In the genomic region with DNA sequence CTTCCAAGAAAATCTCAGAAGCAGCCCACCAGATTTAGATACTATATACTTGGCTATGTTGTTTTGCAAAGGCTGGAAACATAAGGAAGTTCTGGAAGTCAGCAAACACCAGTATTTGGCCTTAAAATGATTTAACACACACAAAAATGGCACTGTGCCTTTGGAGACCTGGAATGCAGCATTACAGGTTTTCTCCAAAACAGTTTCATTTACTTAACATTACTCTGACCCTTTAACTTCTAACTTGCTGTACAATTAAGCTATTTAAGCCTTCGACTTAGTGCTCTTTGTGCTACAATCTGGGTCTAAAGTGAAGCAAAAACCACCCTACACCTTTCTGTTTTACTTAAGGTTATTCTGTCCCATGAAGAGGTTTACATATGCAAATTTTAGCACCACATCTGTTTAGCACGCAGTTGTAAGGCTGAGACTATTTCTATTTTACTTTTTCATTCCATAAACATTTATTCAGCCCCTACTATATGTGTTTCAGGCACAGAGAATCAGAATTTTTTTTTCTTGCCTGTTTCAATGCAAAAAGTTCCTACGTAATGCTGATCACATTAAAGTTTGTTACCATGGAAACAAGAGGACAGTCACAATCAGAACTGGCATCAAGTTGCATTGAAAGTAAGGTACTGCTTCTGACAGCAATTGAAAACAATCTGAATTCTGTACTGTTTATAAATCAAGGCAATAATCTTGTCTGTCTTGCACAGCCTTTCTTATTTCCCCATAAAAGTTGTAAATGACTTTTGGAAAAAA, we compare ENCODE assay signal across 9 cellular contexts.
DNase-seq lines count a peak whose midpoint lies in the region; ATAC-seq, FAIRE-seq and TF ChIP-seq lines count a peak whose summit lies in the region.
"Had no signal": no experiment of that assay in that cellular context is flagged by ENCODE, and none has a peak within 500 bp of the region (broad histone marks: within the 10 kb centered on the region; RNA-seq: fewer than 3 reads in every experiment).

No MANE protein-coding gene starts in this region.

- intact Hi-C loops in Caco-2 (cut with micrococcal nuclease; ENCODE audit: unreplicated experiment): loop anchor here (1.0 to 2.0 kb wide), 8 partner anchors 12 to 222 kb away; partner anchors contain the start of gene MAML2

- ATAC-seq in T-helper 17 cell (peak; percentile 90), GM18505 (IDR thresholded peaks at IDR 0.05; ENCODE audit: unreplicated experiment) (no peak)

- no peak overlapping the region for H2BK20ac ChIP-seq in H9 (ENCODE audit: low read depth, low read length, poor library complexity, severe bottlenecking)

- H3K27me3 ChIP-seq in Caco-2 (replicated peaks; ENCODE audit: control insufficient read depth, insufficient read depth, low read length) (no peaks in the 10 kb centered on the region), H9 (ENCODE audit: insufficient read depth, low read length) (no peaks in the 10 kb centered on the region), keratinocyte (ENCODE audit: control insufficient read depth, extremely low read depth, insufficient read depth, low read length) (no peaks in the 10 kb centered on the region)

- no peaks in the 10 kb centered on the region for H3K27me3 Mint-ChIP-seq in Caco-2 (ENCODE audit: insufficient read depth, unreplicated experiment)
- H3K27me3 Mint-ChIP-seq in H9 (ENCODE audit: low read depth): no peaks in the 10 kb centered on the region
- no peaks in the 10 kb centered on the region for H3K27me3 Mint-ChIP-seq in T-helper 17 cell

- no peak overlapping the region for H2BK15ac ChIP-seq in H9 (ENCODE audit: low read depth, low read length)

- H3K56ac ChIP-seq in H9 (ENCODE audit: insufficient read length, low read depth, low read length): no peak overlapping the region

- no peak overlapping the region for H3K9ac ChIP-seq in H9 (ENCODE audit: extremely low read depth, insufficient read length, low read length)
- H3K9ac ChIP-seq in keratinocyte (ENCODE audit: control insufficient read depth, extremely low read depth, insufficient read depth, low read length): no peak overlapping the region

- no peak for TF ChIP-seq CTCF in Caco-2 (IDR thresholded peaks at IDR 0.05; ENCODE audit: insufficient read depth in 1 of 2, low read depth in 1 of 2, low read length in 1 of 2, severe bottlenecking in 1 of 2, unreplicated experiment in 1 of 2)
- TF ChIP-seq CTCF in H9 (conservative IDR thresholded peaks at IDR 0.05): no peak
- no peak for TF ChIP-seq CTCF in keratinocyte (optimal IDR thresholded peaks at IDR 0.05 in 1 of 3, IDR thresholded peaks at IDR 0.05 in 1 of 3, conservative IDR thresholded peaks at IDR 0.05 in 1 of 3; ENCODE audit: extremely low read depth in 1 of 3, insufficient read depth in 2 of 3, low read length in 3 of 3)

- H3K4me3 ChIP-seq in Caco-2 (ENCODE audit: low read depth, low read length): peak overlapping the region; percentile 4; the same call in 1 of the 2 replicates
- H3K4me3 ChIP-seq in keratinocyte (ENCODE audit: control insufficient read depth in 2 of 3, extremely low read depth in 1 of 3, insufficient read depth in 2 of 3, low read depth in 1 of 3, low read length in 3 of 3): no peak overlapping the region

- FAIRE-seq in keratinocyte (lab: Jason Lieb, UNC): peak; percentile 51

- H3K27ac Mint-ChIP-seq in Caco-2 (ENCODE audit: unreplicated experiment): peak overlapping the region; percentile 96
- H3K27ac Mint-ChIP-seq in H9: peak overlapping the region; percentile 13 to 90 (median 69); a peak in 6 of 7 replicates
- peak overlapping the region; percentile 92 for H3K27ac Mint-ChIP-seq in T-helper 17 cell

- no peaks in the 10 kb centered on the region for H3K36me3 ChIP-seq in Caco-2 (ENCODE audit: control insufficient read depth, insufficient read depth, low read length)
- H3K36me3 ChIP-seq in keratinocyte (ENCODE audit: control insufficient read depth in 2 of 2, extremely low read depth in 1 of 2, insufficient read depth in 2 of 2, low read length in 2 of 2): no peaks in the 10 kb centered on the region

- H3K4me1 ChIP-seq in Caco-2 (peaks cover 46% of the 10 kb centered on the region), H9 (ENCODE audit: insufficient read depth, low read length) (0 out of 2 replicates have a peak, but pooled peaks cover 3% of the 10 kb centered on the region), keratinocyte (ENCODE audit: control insufficient read depth, extremely low read depth, insufficient read depth, low read length) (peaks cover 18% of the 10 kb centered on the region)

- H4K8ac ChIP-seq in H9 (replicated peaks; ENCODE audit: insufficient read length, low read depth, low read length): no peak overlapping the region

- H3K4ac ChIP-seq in H9 (ENCODE audit: low read depth, low read length): no peak overlapping the region; the same call in 1 of the 2 replicates

- dilution Hi-C loops in keratinocyte (cut with MboI; ENCODE audit: extremely low pct_ligation_motif_present, low sequenced_read_pairs): no loop called here

- H3K14ac ChIP-seq in H9 (ENCODE audit: insufficient read depth, low read length): no peak overlapping the region

- H3K9me1 ChIP-seq in keratinocyte (ENCODE audit: control insufficient read depth, extremely low read depth, insufficient read depth, low read length): no peaks in the 10 kb centered on the region

- peak in 1 of 2 experiments; percentile 77 for DNase-seq in Caco-2
- DNase-seq in H9: no peak
- DNase-seq in T-helper 17 cell: no peak
- DNase-seq in keratinocyte (ENCODE audit: low read depth, low spot score): no peak
- no peak for DNase-seq in SKM-1 treated with dmso at 0.1 percent for 144 hours (lab: John Stamatoyannopoulos, UW; ENCODE audit: unreplicated experiment)
- no peak for DNase-seq in NCI-H1436 (lab: John Stamatoyannopoulos, UW)
- DNase-seq in NCI-H1417 (lab: John Stamatoyannopoulos, UW): no peak
- DNase-seq: NCI-H2029 treated with DMSO at 0.1 percent for 48 hours had no signal

- H4K20me1 ChIP-seq in H9 (ENCODE audit: control insufficient read depth, insufficient read depth, insufficient read length): no peaks in the 10 kb centered on the region
- H4K20me1 ChIP-seq in keratinocyte (ENCODE audit: control insufficient read depth, extremely low read depth, insufficient read depth, low read length): no peaks in the 10 kb centered on the region

- H3K9me3 ChIP-seq in Caco-2: peaks cover 10% of the 10 kb centered on the region; the same call in 1 of the 2 replicates
- H3K9me3 ChIP-seq in H9 (ENCODE audit: control insufficient read depth, low read depth, low read length): no peaks in the 10 kb centered on the region
- peaks cover 5% of the 10 kb centered on the region for H3K9me3 ChIP-seq in T-helper 17 cell (ENCODE audit: control insufficient read depth, low read length, poor library complexity, severe bottlenecking)
- H3K9me3 ChIP-seq in keratinocyte (ENCODE audit: control insufficient read depth, low read depth, low read length): no peaks in the 10 kb centered on the region

- H3T11ph ChIP-seq in H9 (ENCODE audit: low read length): no peak overlapping the region

- H3K79me1 ChIP-seq in H9 (ENCODE audit: insufficient read depth, low read depth, low read length, poor library complexity, severe bottlenecking): no peaks in the 10 kb centered on the region

- no peaks in the 10 kb centered on the region for H3K23me2 ChIP-seq in H9 (ENCODE audit: insufficient read length, low read depth, low read length, poor library complexity, severe bottlenecking)

- WGBS in H9 (ENCODE audit: extremely low coverage, insufficient read length, low lambda C conversion rate): no CpG with 5 or more reads among the region's 3 CpGs

- no peak for TF ChIP-seq POLR2A in GM18505 (IDR thresholded peaks at IDR 0.05; ENCODE audit: borderline replicate concordance, extremely low read depth, insufficient read depth, insufficient read length)

- no peak overlapping the region for H2AFZ ChIP-seq in H9 (ENCODE audit: low read length)
- no peak overlapping the region for H2AFZ ChIP-seq in keratinocyte (ENCODE audit: control insufficient read depth, low read length)

- no peak overlapping the region for H4K91ac ChIP-seq in H9 (ENCODE audit: insufficient read length, low read depth, low read length)

- H3K27ac ChIP-seq in H9 (ENCODE audit: insufficient read length, low read depth, low read length): peak overlapping the region; percentile 26
- peak overlapping the region; percentile 17 for H3K27ac ChIP-seq in keratinocyte (ENCODE audit: control insufficient read depth, insufficient read depth, low read length)

- POLR2A ChIA-PET in Caco-2 (lab: Charles Lee): interaction anchor here (0.5 to 0.6 kb wide), 2 partner anchors 15 to 482 kb away, joined by 3 read pairs; partner anchors contain the start of gene CEP57

- H3K18ac ChIP-seq in H9 (ENCODE audit: insufficient read length, low read depth, low read length): peak overlapping the region; percentile 41

- CTCF ChIA-PET in Caco-2 (lab: Charles Lee): interaction anchor here (1.0 to 1.4 kb wide), 2 partner anchors 70 to 423 kb away, joined by 4 to 10 read pairs; partner anchors contain the start of gene MAML2

- H3K4me2 ChIP-seq in H9 (ENCODE audit: insufficient read depth, insufficient read length, low read length) (no peak overlapping the region), keratinocyte (ENCODE audit: control insufficient read depth, extremely low read depth, insufficient read depth, low read depth, low read length) (peak overlapping the region; percentile 58)

- BruUV-seq in Caco-2 (replicated peaks; lab: Mats Ljungman, UMichigan): no TSS peak

- H2BK5ac ChIP-seq in H9 (ENCODE audit: insufficient read length, low read length): no peak overlapping the region

- peaks cover 31% of the 10 kb centered on the region for H3K9me3 Mint-ChIP-seq in Caco-2 (ENCODE audit: unreplicated experiment)
- peaks cover 3 to 7% of the 10 kb centered on the region in 2 experiments; a peak in 4 of 5 replicates for H3K9me3 Mint-ChIP-seq in H9

- peak overlapping the region; percentile 50 for H2BK120ac ChIP-seq in H9 (ENCODE audit: low read depth, low read length, poor library complexity, severe bottlenecking)

- H3K23ac ChIP-seq in H9 (ENCODE audit: insufficient read length, low read depth, low read length): no peak overlapping the region

- H3K79me2 ChIP-seq in H9 (ENCODE audit: insufficient read depth, low read length) (no peaks in the 10 kb centered on the region), keratinocyte (ENCODE audit: control insufficient read depth, insufficient read depth, low read length) (no peaks in the 10 kb centered on the region)

- peaks cover 37% of the 10 kb centered on the region for H3K4me1 Mint-ChIP-seq in Caco-2 (ENCODE audit: low read depth, unreplicated experiment)
- peaks cover 11 to 12% of the 10 kb centered on the region in 2 experiments for H3K4me1 Mint-ChIP-seq in H9
- peaks cover 17% of the 10 kb centered on the region for H3K4me1 Mint-ChIP-seq in T-helper 17 cell

- H3K36me3 Mint-ChIP-seq in Caco-2 (ENCODE audit: insufficient read depth, unreplicated experiment): peaks cover 26% of the 10 kb centered on the region
- peaks cover 7 to 18% (median 7%) of the 10 kb centered on the region in 3 experiments; a peak in 6 of 7 replicates for H3K36me3 Mint-ChIP-seq in H9 (ENCODE audit: insufficient read depth in 1 of 3, low read depth in 3 of 3)
- no peaks in the 10 kb centered on the region for H3K36me3 Mint-ChIP-seq in T-helper 17 cell (ENCODE audit: low read depth)

- no peak overlapping the region for H2BK12ac ChIP-seq in H9 (ENCODE audit: insufficient read length, low read depth, low read length)

- H2AK5ac ChIP-seq in H9 (ENCODE audit: insufficient read length, low read length): no peak overlapping the region

- no peak overlapping the region for H4K5ac ChIP-seq in H9 (ENCODE audit: insufficient read length, low read depth, low read length)

- H3K4me3 Mint-ChIP-seq in Caco-2 (ENCODE audit: unreplicated experiment): peak overlapping the region; percentile 70
- H3K4me3 Mint-ChIP-seq in H9: no peak overlapping the region
- peak overlapping the region; percentile 36 for H3K4me3 Mint-ChIP-seq in T-helper 17 cell

Comparison
In these comparisons a context has a peak if more than half of its experiments do, and no peak if none do; other contexts are left out.
1. H3K4me3 Mint-ChIP-seq: peak in Caco-2 (single experiment) and T-helper 17 cell (single experiment); none in H9 (0 of 2).
2. Peak in every context shown above with its lines, with median percentiles within 50 percentile points of each other: H3K27ac Mint-ChIP-seq.